ENCODE assay signal across 25 cellular contexts in genomic region chr1:28078262-28078661, GRCh38. TPM values are rescaled to one million over a fixed set of nuclear protein-coding genes. Genes with fewer than 3 reads are reported as not detected.
DNase-seq lines count a peak whose midpoint lies in the region; ATAC-seq, FAIRE-seq and TF ChIP-seq lines count a peak whose summit lies in the region.
"Had no signal": no experiment of that assay in that cellular context is flagged by ENCODE, and none has a peak within 500 bp of the region (broad histone marks: within the 10 kb centered on the region; RNA-seq: fewer than 3 reads in every experiment).

No MANE protein-coding gene starts in this region.

- peaks cover 6% of the 10 kb centered on the region; the same call in 2 of the 3 replicates for H3K4me1 ChIP-seq in A549
- peaks cover 46% of the 10 kb centered on the region for H3K4me1 ChIP-seq in cardiac muscle cell (ENCODE audit: low read depth)
- H3K4me1 ChIP-seq in lung (ENCODE audit: control insufficient read depth in 2 of 2, insufficient read depth in 2 of 2, low read length in 2 of 2), result peaks cover 0 to 22% of the 10 kb centered on the region in 2 donors

- no peak for FAIRE-seq in A549 (lab: Jason Lieb, UNC)
- FAIRE-seq in RCC 7860 (lab: Jason Lieb, UNC), result peak; percentile 99

- no peaks in the 10 kb centered on the region for H3K27me3 ChIP-seq in cardiac muscle cell
- H3K27me3 ChIP-seq in lung (ENCODE audit: control insufficient read depth, insufficient read depth), result no peaks in the 10 kb centered on the region
- H3K27me3 ChIP-seq: adrenal gland had no signal

- H3K4me3 ChIP-seq in A549 (no peak overlapping the region), cardiac muscle cell (no peak overlapping the region), lung (no peak overlapping the region)
- H3K4me3 ChIP-seq: adrenal gland, PC-9, thoracic aorta had no signal

- DNase-seq in A549 (ENCODE audit: low read depth in 1 of 2, low spot score in 1 of 2) (no peak), RCC 7860 (ENCODE audit: low spot score) (peak; percentile 99), cardiac muscle cell (ENCODE audit: low read depth in 1 of 2, low spot score in 1 of 2) (no peak), lung (ENCODE audit: low spot score) (no peak), DMS53 (lab: John Stamatoyannopoulos, UW) (no peak), HuH-7 (ENCODE audit: low spot score) (no peak), NCI-H446 treated with DMSO at 0.1 percent for 48 hours (lab: John Stamatoyannopoulos, UW) (no peak)
- no peak for DNase-seq in activated CD4-positive, CD25-positive, alpha-beta regulatory T cell (lab: John Stamatoyannopoulos, UW)
- DNase-seq: activated CD8-positive, alpha-beta memory T cell treated with anti-CD3 and anti-CD28 coated beads, Interleukin-2, amount 50 U/mL, for 48 hours; activated CD8-positive, alpha-beta T cell treated with anti-CD3 and anti-CD28 coated beads for 36 hours; activated naive CD4-positive, alpha-beta T cell treated with anti-CD3 and anti-CD28 coated beads for 36 hours; adrenal gland; Calu3; cortex of kidney; DMS79 treated with DMSO at 0.1 percent for 48 hours; effector memory CD8-positive, alpha-beta T cell; GDM1; NCI-H1092; NCI-H1694; NCI-H524 treated with DMSO at 0.1 percent for 48 hours; PC-9; SHP77 treated with DMSO at 0.1 percent for 48 hours; stimulated activated CD8-positive, alpha-beta memory T cell treated with anti-CD3 and anti-CD28 coated beads, Interleukin-4, amount 100 ng/mL, for 48 hours; stimulated activated naive CD8-positive, alpha-beta T cell treated with anti-CD3 and anti-CD28 coated beads, Interleukin-15, amount 100 ng/mL, for 72 hours had no signal

- TF ChIP-seq RAD21 in A549 (conservative IDR thresholded peaks at IDR 0.05 in 1 of 2, IDR thresholded peaks at IDR 0.05 in 1 of 2), result no peak

- H3K27ac ChIP-seq in A549, result no peak overlapping the region
- H3K27ac ChIP-seq in cardiac muscle cell, result peak overlapping the region; percentile 77
- H3K27ac ChIP-seq in lung (ENCODE audit: low read depth in 1 of 2, low read length in 1 of 2), result peak overlapping the region in 1 of 2 donors; percentile 42
- H3K27ac ChIP-seq: adrenal gland, PC-9 had no signal

- TF ChIP-seq EP300 in A549 (IDR thresholded peaks at IDR 0.05), result no peak

- POLR2A ChIA-PET in A549 (lab: Yijun Ruan, JAX), result interaction anchor here (2.6 kb wide), 1 partner anchor 10 kb away, joined by 10 read pairs; the partner anchor contains the start of gene EYA3

- H3K36me3 ChIP-seq in cardiac muscle cell (no peaks in the 10 kb centered on the region), lung (ENCODE audit: control insufficient read depth in 2 of 2, insufficient read depth in 2 of 2, low read length in 2 of 2) (no peaks in the 10 kb centered on the region)

- H3K9me3 ChIP-seq in A549, result no peaks in the 10 kb centered on the region
- H3K9me3 ChIP-seq in cardiac muscle cell (ENCODE audit: low read depth), result no peaks in the 10 kb centered on the region
- no peaks in the 10 kb centered on the region for H3K9me3 ChIP-seq in lung (ENCODE audit: control insufficient read depth in 2 of 2, insufficient read depth in 1 of 2, low read length in 1 of 2)
- H3K9me3 ChIP-seq: adrenal gland, thoracic aorta had no signal

- 78% methylated on average over 4 of the region's 4 CpGs for WGBS in A549 (ENCODE audit: missing lambda C conversion rate)
- WGBS in lung, 2 donors, result 69 to 86% methylated on average over 4 of the region's 4 CpGs

- ATAC-seq in A549, result no peak
- ATAC-seq in lung (ENCODE audit: insufficient read depth, low FRiP score), result peak; percentile 27
- ATAC-seq: activated CD8-positive, alpha-beta T cell treated with anti-CD3 and anti-CD28 coated beads for 36 hours; effector memory CD8-positive, alpha-beta T cell; stimulated activated naive CD8-positive, alpha-beta T cell treated with anti-CD3 and anti-CD28 coated beads, Interleukin-15, amount 100 ng/mL, for 72 hours had no signal

- TF ChIP-seq POLR2A in A549 (IDR thresholded peaks at IDR 0.05; ENCODE audit: low read length), result no peak

- no peak for TF ChIP-seq CTCF in A549 (IDR thresholded peaks at IDR 0.05)
- no peak for TF ChIP-seq CTCF in cardiac muscle cell (IDR thresholded peaks at IDR 0.05; ENCODE audit: low read depth, low read length)
- TF ChIP-seq CTCF in lung (IDR thresholded peaks at IDR 0.05; ENCODE audit: control extremely low read depth, extremely low read depth), result no peak

- H3K4me2 ChIP-seq in A549, result peak overlapping the region; percentile 7; the same call in 1 of the 3 replicates
- H3K4me2 ChIP-seq: PC-9 had no signal

- CTCF ChIA-PET in A549 (lab: Yijun Ruan, JAX), result interaction anchor here (0.8 to 2.1 kb wide), 6 partner anchors 11 to 220 kb away, joined by 3 to 6 read pairs (median 3); no protein-coding TSS in a partner anchor

TF ChIP-seq in A549, 52 proteins besides CTCF, POLR2A, EP300 and RAD21:
- no peak for TF ChIP-seq HEYL (CRISPR knock-in tag; IDR thresholded peaks at IDR 0.05)
- no peak for TF ChIP-seq TFCP2L1 (CRISPR knock-in tag; IDR thresholded peaks at IDR 0.05)
- TF ChIP-seq FOSL2 (IDR thresholded peaks at IDR 0.05), result no peak
- no peak for TF ChIP-seq FOSL2 (CRISPR knock-in tag; IDR thresholded peaks at IDR 0.05)
- no peak for TF ChIP-seq ZNF302 (CRISPR knock-in tag; IDR thresholded peaks at IDR 0.05)
- no peak for TF ChIP-seq KDM1A (IDR thresholded peaks at IDR 0.05; ENCODE audit: low read depth)
- TF ChIP-seq CEBPB (IDR thresholded peaks at IDR 0.05), result no peak
- TF ChIP-seq CHD4 (IDR thresholded peaks at IDR 0.05; ENCODE audit: borderline replicate concordance), result no peak
- no peak for TF ChIP-seq TP53 (CRISPR knock-in tag; IDR thresholded peaks at IDR 0.05)
TF ChIP-seq in A549: peak in this region for 0.

RNA-seq across cellular contexts. Expression of gene EYA3, which starts 10.1 kb away (rescaled TPM):
- polyA plus RNA-seq in A549 (2011; rRNA removed) (9.3 and 11.7 TPM in 2 replicates), A549 (2017; fragmentation: RNase III; extraction: RNeasy Plus Mini Kit Qiagen cat#74134 plus additional on column Dnase treatment) (5.3 to 6.2 TPM (median 5.7 TPM) in 3 replicates), cardiac muscle cell (15.6 and 19.2 TPM in 2 replicates), lung (1 to 10 TPM; 6.3 to 7.0 TPM)
- polyA plus RNA-seq in A549 (2012; cell fraction: cytosol; rRNA removed), result 2.7 and 3.6 TPM in 2 replicates
- polyA plus RNA-seq in A549 (2012; cell fraction: nucleus; rRNA removed), result 4.1 and 6.3 TPM in 2 replicates
- polyA minus RNA-seq in A549 (2011; rRNA and poly(A)+ RNA removed), result 17.5 and 20.3 TPM in 2 replicates
- total RNA-seq in cardiac muscle cell (17.6 and 21.7 TPM in 2 replicates), lung (10 to 100 TPM; 19.7 to 21.8 TPM)
